In the genomic region with DNA sequence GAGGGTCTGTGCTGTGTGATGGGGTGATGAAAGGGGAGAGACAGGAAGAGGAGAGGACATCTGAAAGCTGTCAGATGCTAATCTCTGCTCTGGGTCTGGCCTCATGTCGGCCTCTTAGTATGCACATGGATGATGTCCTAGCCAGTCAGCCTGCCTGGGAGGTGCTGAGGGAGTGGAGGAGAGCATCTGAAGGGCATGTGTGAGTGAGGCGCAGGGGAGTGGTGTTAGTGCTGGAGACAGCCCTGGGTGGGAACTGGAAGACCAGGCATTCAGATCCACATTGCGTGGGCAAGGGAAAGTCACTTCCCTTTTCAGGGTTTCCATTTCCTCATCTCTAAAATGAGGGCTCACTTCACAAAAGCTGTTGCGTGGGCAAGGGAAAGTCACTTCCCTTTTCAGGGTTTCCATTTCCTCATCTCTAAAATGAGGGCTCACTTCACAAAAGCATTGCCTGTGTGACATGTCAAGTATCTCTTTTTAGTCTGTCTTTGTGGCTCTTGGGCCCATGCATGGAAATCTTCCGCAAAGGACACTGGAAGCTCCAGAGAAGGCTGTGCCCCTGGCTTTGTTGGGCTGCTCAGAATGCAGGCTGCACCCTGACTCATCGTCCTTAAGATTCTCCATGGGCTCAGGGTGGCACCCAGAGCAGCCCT, we compare ENCODE assay signal across 8 cellular contexts. TPM values are rescaled to one million over a fixed set of nuclear protein-coding genes. Genes with fewer than 3 reads are reported as not detected.
DNase-seq lines count a peak whose midpoint lies in the region; ATAC-seq and FAIRE-seq lines count a peak whose summit lies in the region.

No MANE protein-coding gene starts in this region.

- H3K27me3 ChIP-seq in SJCRH30 (no peaks in the 10 kb centered on the region), mesenchymal stem cell (ENCODE audit: control insufficient read depth in 1 of 2, insufficient read depth in 1 of 2, low read length in 2 of 2) (peaks cover 34 to 41% of the 10 kb centered on the region in 2 experiments)

- H3K4me2 ChIP-seq in mesenchymal stem cell (ENCODE audit: low read length, poor library complexity, severe bottlenecking), result no peak overlapping the region

- H3K27ac ChIP-seq in SJCRH30 (peak overlapping the region; percentile 96), mesenchymal stem cell (ENCODE audit: low read length, poor library complexity, severe bottlenecking) (no peak overlapping the region)

- no peak overlapping the region for H4K91ac ChIP-seq in mesenchymal stem cell (ENCODE audit: low read length)

- H3K9me3 ChIP-seq in SJCRH30 (replicated peaks), result no peaks in the 10 kb centered on the region
- no peaks in the 10 kb centered on the region for H3K9me3 ChIP-seq in mesenchymal stem cell (ENCODE audit: control insufficient read depth, low read length)

- H3K4me1 ChIP-seq in SJCRH30, result peaks cover 27% of the 10 kb centered on the region
- H3K4me1 ChIP-seq in mesenchymal stem cell (ENCODE audit: control insufficient read depth, insufficient read depth, low read depth, low read length), result no peaks in the 10 kb centered on the region

- no peak overlapping the region for H3K4me3 ChIP-seq in SJCRH30
- H3K4me3 ChIP-seq in mesenchymal stem cell (ENCODE audit: insufficient read depth in 1 of 2, low read depth in 1 of 2, low read length in 2 of 2), result no peak overlapping the region

- peak; percentile 89 for FAIRE-seq in GM18507 (lab: Jason Lieb, UNC)

- H2BK5ac ChIP-seq in mesenchymal stem cell (ENCODE audit: low read depth, low read length, poor library complexity, severe bottlenecking), result no peak overlapping the region

- no peak overlapping the region for H3K18ac ChIP-seq in mesenchymal stem cell (ENCODE audit: low read depth in 1 of 2, low read length in 2 of 2)

- DNase-seq in GM18507 (ENCODE audit: extremely low spot score, insufficient read length, low read depth) (peak; percentile 23), SJCRH30 (no peak), mucosa of gallbladder (ENCODE audit: low spot score) (peak; percentile 63), HK-2 (ENCODE audit: unreplicated experiment) (no peak), NCI-H524 (lab: John Stamatoyannopoulos, UW) (no peak), mesenchymal stem cell (no peak)
- DNase-seq in NK-92 treated with Interleukin-12 subunit alpha and Interleukin-12 subunit beta, amount 100 ng/mL, for 24 hours (lab: John Stamatoyannopoulos, UW), result no peak

- H2AFZ ChIP-seq in mesenchymal stem cell (ENCODE audit: low read depth, low read length), result no peak overlapping the region

- no peak overlapping the region for H2BK12ac ChIP-seq in mesenchymal stem cell (ENCODE audit: low read length in 2 of 2)

- no peak overlapping the region for H3K9ac ChIP-seq in mesenchymal stem cell (ENCODE audit: low read length)

- H3K36me3 ChIP-seq in SJCRH30 (no peaks in the 10 kb centered on the region), mesenchymal stem cell (ENCODE audit: control insufficient read depth in 1 of 2, insufficient read depth in 2 of 2, low read depth in 1 of 2, low read length in 2 of 2) (no peaks in the 10 kb centered on the region)

- 83% methylated on average over 6 of the region's 6 CpGs for WGBS in mesenchymal stem cell

- H2BK15ac ChIP-seq in mesenchymal stem cell (ENCODE audit: low read depth, poor library complexity, severe bottlenecking), result no peak overlapping the region

- H2BK120ac ChIP-seq in mesenchymal stem cell (ENCODE audit: low read depth, low read length), result no peak overlapping the region

- no peak overlapping the region for H3K4ac ChIP-seq in mesenchymal stem cell (ENCODE audit: low read depth in 1 of 2, low read length in 2 of 2)

- no peak overlapping the region for H4K8ac ChIP-seq in mesenchymal stem cell (ENCODE audit: low read length)

- ATAC-seq in HG02623 (IDR thresholded peaks at IDR 0.05; ENCODE audit: unreplicated experiment), result peak; percentile 79

- H3K14ac ChIP-seq in mesenchymal stem cell (ENCODE audit: low read length in 2 of 2), result no peak overlapping the region

- H3K79me1 ChIP-seq in mesenchymal stem cell (replicated peaks; ENCODE audit: low read length, poor library complexity, severe bottlenecking), result no peaks in the 10 kb centered on the region

- H2AK5ac ChIP-seq in mesenchymal stem cell (ENCODE audit: low read length, severe bottlenecking), result no peak overlapping the region

- H3K23ac ChIP-seq in mesenchymal stem cell (ENCODE audit: low read length in 2 of 2), result no peak overlapping the region

RNA-seq across cellular contexts. Expression of gene SFTPD, which starts 10.1 kb away (rescaled TPM):
- 0.22 TPM in 1 of 2 replicates, not detected in the other for total RNA-seq in SJCRH30 (2014; rRNA removed; shearing (Covaris generic))
- total RNA-seq in mucosa of gallbladder, result 0.52 TPM
- polyA plus RNA-seq in mesenchymal stem cell (2013, experiment 1 of 2), result not detected
- polyA plus RNA-seq in mesenchymal stem cell (2013, experiment 2 of 2), result not detected

Comparison
In these comparisons a context has a peak if more than half of its experiments do, and no peak if none do; other contexts are left out.
1. DNase-seq: peak in GM18507 (single experiment) and mucosa of gallbladder (single experiment); none in SJCRH30 (0 of 2), HK-2 (single experiment), NCI-H524 (0 of 2), mesenchymal stem cell (single experiment) and NK-92 treated with Interleukin-12 subunit alpha and Interleukin-12 subunit beta, amount 100 ng/mL, for 24 hours (single experiment).